ENCODE assay signal across 9 cellular contexts in genomic region chr9:84139296-84140100, GRCh38.
DNase-seq lines count a peak whose midpoint lies in the region; TF ChIP-seq lines count a peak whose summit lies in the region.
"Had no signal": no experiment of that assay in that cellular context is flagged by ENCODE, and none has a peak within 500 bp of the region (broad histone marks: within the 10 kb centered on the region; RNA-seq: fewer than 3 reads in every experiment).

No MANE protein-coding gene starts in this region.

- TF ChIP-seq CTCF in endothelial cell (IDR thresholded peaks at IDR 0.05; ENCODE audit: unreplicated experiment) = no peak

- no peaks in the 10 kb centered on the region for H3K9me3 Mint-ChIP-seq in activated T-cell treated with anti-CD3 and anti-CD28 coated beads, Interleukin-2, amount 50 U/mL, for 24 hours
- no peaks in the 10 kb centered on the region for H3K9me3 Mint-ChIP-seq in endothelial cell (ENCODE audit: unreplicated experiment)

- no peak overlapping the region for H3K27ac Mint-ChIP-seq in activated T-cell treated with anti-CD3 and anti-CD28 coated beads, Interleukin-2, amount 50 U/mL, for 24 hours
- H3K27ac Mint-ChIP-seq in endothelial cell (ENCODE audit: unreplicated experiment) = no peak overlapping the region
- H3K27ac Mint-ChIP-seq: CD4-positive, CD25-positive, alpha-beta regulatory T cell had no signal

- peaks cover 58% of the 10 kb centered on the region for H3K27me3 Mint-ChIP-seq in activated T-cell treated with anti-CD3 and anti-CD28 coated beads, Interleukin-2, amount 50 U/mL, for 24 hours
- peaks cover 4% of the 10 kb centered on the region for H3K27me3 Mint-ChIP-seq in endothelial cell (ENCODE audit: unreplicated experiment)

- H3K4me1 Mint-ChIP-seq in activated T-cell treated with anti-CD3 and anti-CD28 coated beads, Interleukin-2, amount 50 U/mL, for 24 hours (ENCODE audit: low read depth) = peaks cover 11% of the 10 kb centered on the region
- H3K4me1 Mint-ChIP-seq in endothelial cell (ENCODE audit: unreplicated experiment) = no peaks in the 10 kb centered on the region

- no peak for DNase-seq in activated T-cell treated with anti-CD3 and anti-CD28 coated beads, Interleukin-2, amount 50 U/mL, for 24 hours
- DNase-seq in activated T-cell treated with anti-CD3 and anti-CD28 coated beads for 4 hours (no peak), NCI-H69 (lab: John Stamatoyannopoulos, UW) (peak; percentile 99), endothelial cell (ENCODE audit: low spot score) (no peak), putamen (ENCODE audit: low spot score) (peak; percentile 57)
- DNase-seq in activated CD4-positive, CD25-positive, alpha-beta regulatory T cell treated with anti-CD3 and anti-CD28 coated beads, Interleukin-2, amount 50 U/mL, for 72 hours = no peak
- no peak for DNase-seq in activated naive CD4-positive, alpha-beta T cell treated with anti-CD3 and anti-CD28 coated beads, Interleukin-2, amount 50 U/mL, for 16 hours
- no peak for DNase-seq in stimulated activated CD4-positive, alpha-beta T cell treated with anti-CD3 and anti-CD28 coated beads, Interleukin-2, amount 100 ng/mL, for 24 hours
- DNase-seq: CD4-positive, CD25-positive, alpha-beta regulatory T cell had no signal

- H3K4me3 Mint-ChIP-seq in activated T-cell treated with anti-CD3 and anti-CD28 coated beads, Interleukin-2, amount 50 U/mL, for 24 hours = peak overlapping the region; percentile 81
- H3K4me3 Mint-ChIP-seq in endothelial cell (ENCODE audit: unreplicated experiment) = peak overlapping the region; percentile 1

- no peaks in the 10 kb centered on the region for H3K36me3 Mint-ChIP-seq in activated T-cell treated with anti-CD3 and anti-CD28 coated beads, Interleukin-2, amount 50 U/mL, for 24 hours (ENCODE audit: low read depth)
- no peaks in the 10 kb centered on the region for H3K36me3 Mint-ChIP-seq in endothelial cell (ENCODE audit: low read depth, unreplicated experiment)
- H3K36me3 Mint-ChIP-seq: CD4-positive, CD25-positive, alpha-beta regulatory T cell had no signal

Comparison
In these comparisons a context has a peak if more than half of its experiments do, and no peak if none do; other contexts are left out.
1. DNase-seq: peak in NCI-H69 (single experiment) and putamen (single experiment); none in activated T-cell treated with anti-CD3 and anti-CD28 coated beads, Interleukin-2, amount 50 U/mL, for 24 hours (single experiment), activated T-cell treated with anti-CD3 and anti-CD28 coated beads for 4 hours (single experiment), endothelial cell (single experiment), activated CD4-positive, CD25-positive, alpha-beta regulatory T cell treated with anti-CD3 and anti-CD28 coated beads, Interleukin-2, amount 50 U/mL, for 72 hours (single experiment), activated naive CD4-positive, alpha-beta T cell treated with anti-CD3 and anti-CD28 coated beads, Interleukin-2, amount 50 U/mL, for 16 hours (single experiment) and stimulated activated CD4-positive, alpha-beta T cell treated with anti-CD3 and anti-CD28 coated beads, Interleukin-2, amount 100 ng/mL, for 24 hours (0 of 2).